In genomic region chr9:124256517-124257069, GRCh38 we compare ENCODE assay signal across 9 cellular contexts. TPM values are rescaled to one million over a fixed set of nuclear protein-coding genes. Genes with fewer than 3 reads are reported as not detected.
A peak's percentile ranks its signal among the peaks of the same experiment; 100 is the strongest.
DNase-seq lines count a peak whose midpoint lies in the region; ATAC-seq and TF ChIP-seq lines count a peak whose summit lies in the region.
"Had no signal": no experiment of that assay in that cellular context is flagged by ENCODE, and none has a peak within 500 bp of the region (broad histone marks: within the 10 kb centered on the region; RNA-seq: fewer than 3 reads in every experiment).

No MANE protein-coding gene starts in this region.

- H3K9me2 ChIP-seq in HCT116 (ENCODE audit: insufficient read depth) = no peaks in the 10 kb centered on the region

- H3K9me3 ChIP-seq in BLaER1 (no peaks in the 10 kb centered on the region), HCT116 (ENCODE audit: control insufficient read depth in 1 of 2, insufficient read depth in 1 of 2, low read depth in 1 of 2, low read length in 2 of 2) (no peaks in the 10 kb centered on the region), left lung (no peaks in the 10 kb centered on the region), testis (no peaks in the 10 kb centered on the region)

- ATAC-seq in HCT116 = peak; percentile 33
- ATAC-seq in activated T-helper 17 cell treated with anti-CD3 and anti-CD28 coated beads, Interleukin-2, amount 50 U/mL, for 72 hours (replicated peaks) = no peak
- ATAC-seq in left lung = peak; percentile 11

- TF ChIP-seq CTCF in HCT116 (IDR thresholded peaks at IDR 0.05 in 2 of 3, conservative IDR thresholded peaks at IDR 0.05 in 1 of 3; ENCODE audit: borderline replicate concordance in 1 of 3, insufficient read depth in 1 of 3, low read depth in 2 of 3, low read length in 2 of 3) (no peak), left lung (IDR thresholded peaks at IDR 0.05) (no peak), testis (IDR thresholded peaks at IDR 0.05) (no peak)

- RAD21 ChIA-PET in HCT116 (lab: Charles Lee; ENCODE audit: low non-redundant PET in 1 of 2, low total read pairs in 2 of 2, uncharacterized antibody in 2 of 2, unreplicated experiment in 2 of 2) = no interaction called here

- H3K27ac ChIP-seq in BLaER1 = peak overlapping the region; percentile 96
- no peak overlapping the region for H3K27ac ChIP-seq in HCT116 (ENCODE audit: low read depth, low read length)
- H3K27ac ChIP-seq in left lung = peak overlapping the region in 1 of 2 donors; percentile 25
- H3K27ac ChIP-seq in testis = no peak overlapping the region
- H3K27ac ChIP-seq: parathyroid adenoma had no signal

- no TSS peak for BruUV-seq in HCT116 (replicated peaks; lab: Mats Ljungman, UMichigan)

- H3K36me3 Mint-ChIP-seq in activated T-helper 17 cell treated with anti-CD3 and anti-CD28 coated beads, Interleukin-2, amount 50 U/mL, for 72 hours (ENCODE audit: low read depth) = peaks cover 12% of the 10 kb centered on the region

- H3K9ac ChIP-seq in BLaER1 = peak overlapping the region; percentile 38; the same call in 1 of the 2 replicates
- no peak overlapping the region for H3K9ac ChIP-seq in HCT116 (ENCODE audit: low read length)
- H3K9ac ChIP-seq: parathyroid adenoma had no signal

- H3K79me2 ChIP-seq in HCT116 (ENCODE audit: insufficient read depth, low read length) = peaks cover 35% of the 10 kb centered on the region
- H3K79me2 ChIP-seq: parathyroid adenoma had no signal

- TF ChIP-seq RAD21 in HCT116 (IDR thresholded peaks at IDR 0.05; ENCODE audit: low read depth) = no peak

- H3K4me1 Mint-ChIP-seq in activated T-helper 17 cell treated with anti-CD3 and anti-CD28 coated beads, Interleukin-2, amount 50 U/mL, for 72 hours = peaks cover 28% of the 10 kb centered on the region

- H3K27me3 ChIP-seq in BLaER1 (no peaks in the 10 kb centered on the region), HCT116 (ENCODE audit: insufficient read depth, low read length) (no peaks in the 10 kb centered on the region), left lung (no peaks in the 10 kb centered on the region), testis (no peaks in the 10 kb centered on the region)

- H3K9me3 Mint-ChIP-seq in activated T-helper 17 cell treated with anti-CD3 and anti-CD28 coated beads, Interleukin-2, amount 50 U/mL, for 72 hours = no peaks in the 10 kb centered on the region

- H3K4me1 ChIP-seq in BLaER1 (peaks cover 77% of the 10 kb centered on the region), HCT116 (ENCODE audit: control insufficient read depth in 1 of 2, insufficient read depth in 2 of 2, low read length in 2 of 2) (peaks cover 27 to 54% of the 10 kb centered on the region in 2 experiments), left lung (peaks cover 19 to 44% of the 10 kb centered on the region in 2 donors), testis (peaks cover 22% of the 10 kb centered on the region)
- H3K4me1 ChIP-seq: parathyroid adenoma had no signal

- no peak for TF ChIP-seq POLR2A in HCT116 (IDR thresholded peaks at IDR 0.05; ENCODE audit: borderline replicate concordance, extremely low read depth, insufficient read depth, insufficient read length)
- TF ChIP-seq POLR2A in testis (IDR thresholded peaks at IDR 0.05) = no peak

- H4K20me1 ChIP-seq in BLaER1 (peaks cover 18% of the 10 kb centered on the region), HCT116 (ENCODE audit: insufficient read depth) (peaks cover 2% of the 10 kb centered on the region; the same call in 1 of the 2 replicates)

- H3K4me3 ChIP-seq in BLaER1 (no peak overlapping the region), HCT116 (replicated peaks in 1 of 2; ENCODE audit: low read depth in 1 of 2, low read length in 2 of 2) (no peak overlapping the region), left lung (no peak overlapping the region), testis (no peak overlapping the region)

- POLR2A ChIA-PET in HCT116 (lab: Charles Lee) = no interaction called here

- no peak overlapping the region for H3K27ac Mint-ChIP-seq in activated T-helper 17 cell treated with anti-CD3 and anti-CD28 coated beads, Interleukin-2, amount 50 U/mL, for 72 hours

- WGBS in testis, 2 donors = 74 to 75% methylated on average over 11 of the region's 11 CpGs

- H2AFZ ChIP-seq in HCT116 (ENCODE audit: low read depth, low read length, poor library complexity, severe bottlenecking) = peak overlapping the region; percentile 66
- H2AFZ ChIP-seq: parathyroid adenoma had no signal

- CTCF ChIA-PET in HCT116 (lab: Charles Lee) = no interaction called here

- no peak for DNase-seq in HCT116 (ENCODE audit: low read depth, low spot score)
- DNase-seq in left lung = peak; percentile 40 to 60
- DNase-seq in AML-193 (lab: John Stamatoyannopoulos, UW) = no peak
- DNase-seq in testis = no peak
- DNase-seq in activated CD4-positive, CD25-positive, alpha-beta regulatory T cell (lab: John Stamatoyannopoulos, UW) = no peak
- no peak for DNase-seq in medulla oblongata (ENCODE audit: extremely low spot score)

- H3K36me3 ChIP-seq in BLaER1 = no peaks in the 10 kb centered on the region
- H3K36me3 ChIP-seq in HCT116 (ENCODE audit: control insufficient read depth in 1 of 2, insufficient read depth in 2 of 2, low read length in 2 of 2) = no peaks in the 10 kb centered on the region
- no peaks in the 10 kb centered on the region for H3K36me3 ChIP-seq in left lung
- H3K36me3 ChIP-seq in testis (ENCODE audit: low read depth, missing control alignments) = no peaks in the 10 kb centered on the region

- H3K27me3 Mint-ChIP-seq in activated T-helper 17 cell treated with anti-CD3 and anti-CD28 coated beads, Interleukin-2, amount 50 U/mL, for 72 hours = no peaks in the 10 kb centered on the region

- peak overlapping the region; percentile 84 for H3K4me3 Mint-ChIP-seq in activated T-helper 17 cell treated with anti-CD3 and anti-CD28 coated beads, Interleukin-2, amount 50 U/mL, for 72 hours

- peak overlapping the region; percentile 91 for H3K4me2 ChIP-seq in BLaER1
- peak overlapping the region; percentile 72 for H3K4me2 ChIP-seq in HCT116 (ENCODE audit: low read length)

- intact Hi-C loops in HCT116 (cut with micrococcal nuclease) (loop anchor here (5.0 kb wide), 2 partner anchors 51 to 124 kb away; no protein-coding TSS in a partner anchor), left lung (cut with DNase I) (no loop called here), testis (cut with DNase I; ENCODE audit: low total_unique reads) (no loop called here)

TF ChIP-seq in HCT116, 20 proteins besides CTCF, POLR2A, EP300 and RAD21:
- no peak for TF ChIP-seq POLR2AphosphoS5 (IDR thresholded peaks at IDR 0.05; ENCODE audit: low read depth, low read length)
- no peak for TF ChIP-seq CEBPB (IDR thresholded peaks at IDR 0.05; ENCODE audit: low read depth)
- no peak for TF ChIP-seq YY1 (IDR thresholded peaks at IDR 0.05; ENCODE audit: extremely low read depth, insufficient replicate concordance, low read depth, low read length)
- TF ChIP-seq ZFX (IDR thresholded peaks at IDR 0.05) = no peak
- no peak for TF ChIP-seq EGR1 (IDR thresholded peaks at IDR 0.05; ENCODE audit: low read depth)
- no peak for TF ChIP-seq TCF7L2 (IDR thresholded peaks at IDR 0.05; ENCODE audit: borderline replicate concordance, extremely low read depth, insufficient read depth, insufficient read length)
- no peak for TF ChIP-seq CBX3 (IDR thresholded peaks at IDR 0.05; ENCODE audit: low read depth)
- no peak for TF ChIP-seq SRF (IDR thresholded peaks at IDR 0.05; ENCODE audit: low read depth)
- no peak for TF ChIP-seq MAX (IDR thresholded peaks at IDR 0.05)
- TF ChIP-seq ATF3 (IDR thresholded peaks at IDR 0.05) = no peak
- TF ChIP-seq EZH2phosphoT487 (IDR thresholded peaks at IDR 0.05; ENCODE audit: borderline replicate concordance) = no peak
- TF ChIP-seq ZNF274 (IDR thresholded peaks at IDR 0.05; ENCODE audit: low read depth, low read length) = no peak
- TF ChIP-seq FOSL1 (IDR thresholded peaks at IDR 0.05; ENCODE audit: low read depth) = no peak
- TF ChIP-seq ZBTB33 (IDR thresholded peaks at IDR 0.05; ENCODE audit: extremely low read depth, insufficient replicate concordance, low read length) = no peak

RNA-seq across cellular contexts. Expression of gene NEK6, which starts 1.2 kb away (rescaled TPM):
- total RNA-seq in HCT116 (2021; ENCODE audit: unreplicated experiment) (40.8 TPM), left lung (100 to 1,000 TPM; 104 to 132 TPM), testis (10 to 100 TPM; 11.5 to 21.4 TPM)
- polyA plus RNA-seq in HCT116 (2012) = 55.8 and 65.2 TPM in 2 replicates
- total RNA-seq in activated T-helper 17 cell treated with anti-CD3 and anti-CD28 coated beads, Interleukin-2, amount 50 U/mL, for 72 hours = 1 to 10 TPM; 6.8 to 7.6 TPM
- polyA plus RNA-seq in testis (ENCODE audit: insufficient read depth, low read depth, low replicate concordance) = 21.5 TPM

Comparison
In these comparisons a context has a peak if more than half of its experiments do, and no peak if none do; other contexts are left out.
1. DNase-seq: peak in left lung (2 of 2); none in HCT116 (single experiment), AML-193 (0 of 2), testis (single experiment), activated CD4-positive, CD25-positive, alpha-beta regulatory T cell (0 of 4) and medulla oblongata (single experiment).